In the genomic region with DNA sequence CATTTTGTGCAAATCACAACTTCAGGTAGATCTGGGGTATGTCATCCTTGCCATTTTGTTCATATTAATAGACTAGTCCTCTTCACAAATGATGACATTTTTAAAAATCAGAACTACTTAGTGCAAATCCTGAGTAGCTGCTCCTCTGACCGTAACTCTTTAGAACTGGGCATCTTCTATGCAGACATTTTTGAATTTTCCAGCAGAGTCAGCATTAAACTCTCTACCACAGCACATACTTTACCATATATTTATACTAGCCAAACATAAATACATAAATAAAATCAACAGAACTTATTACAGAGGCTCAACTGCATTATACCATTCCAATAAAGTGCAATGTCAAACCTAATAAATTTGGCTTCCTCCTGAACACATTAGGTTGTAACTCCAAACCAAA, we compare ENCODE assay signal across 37 cellular contexts. TPM values are rescaled to one million over a fixed set of nuclear protein-coding genes. Genes with fewer than 3 reads are reported as not detected.
"Had no signal": no experiment of that assay in that cellular context is flagged by ENCODE, and none has a peak within 500 bp of the region (broad histone marks: within the 10 kb centered on the region; RNA-seq: fewer than 3 reads in every experiment).

No MANE protein-coding gene starts in this region.

- ATAC-seq: activated naive CD4-positive, alpha-beta T cell treated with anti-CD3 and anti-CD28 coated beads, Interleukin-2, amount 50 U/mL, for 72 hours; activated naive CD8-positive, alpha-beta T cell treated with anti-CD3 and anti-CD28 coated beads, Interleukin-2, amount 50 U/mL, for 24 hours; activated T-cell treated with anti-CD3 and anti-CD28 coated beads, Interleukin-2, amount 50 U/mL, for 4 hours; activated T-cell treated with anti-CD3 and anti-CD28 coated beads, Interleukin-2, amount 50 U/mL, for 72 hours; activated T-helper 17 cell treated with anti-CD3 and anti-CD28 coated beads, Interleukin-2, amount 50 U/mL, for 72 hours; body of pancreas had no signal

- H3K4me3 ChIP-seq: adrenal gland, ascending aorta, body of pancreas, breast epithelium, cardiac muscle cell had no signal

- H3K27me3 ChIP-seq: ascending aorta, body of pancreas, brain microvascular endothelial cell had no signal

- FAIRE-seq: astrocyte, bronchial epithelial cell had no signal

- H3K9me3 ChIP-seq: adrenal gland, ascending aorta, body of pancreas, breast epithelium had no signal

- H3K36me3 ChIP-seq: adrenal gland, ascending aorta, brain microvascular endothelial cell, breast epithelium, cardiac muscle cell had no signal

- DNase-seq: activated effector memory CD4-positive, alpha-beta T cell treated with anti-CD3 and anti-CD28 coated beads, Interleukin-2, amount 50 U/mL, for 16 hours; activated effector memory CD4-positive, alpha-beta T cell treated with Interleukin-2 at 50 U/mL for 16 hours; activated gamma-delta T cell; activated gamma-delta T cell treated with Interleukin-2 at 50 U/mL for 16 hours; activated naive CD4-positive, alpha-beta T cell; activated naive CD4-positive, alpha-beta T cell treated with anti-CD3 and anti-CD28 coated beads for 36 hours; activated naive CD4-positive, alpha-beta T cell treated with anti-CD3 and anti-CD28 coated beads, Interleukin-2, amount 10 ng/mL, durations not matched to agents 7 days and 5 days; activated naive CD4-positive, alpha-beta T cell treated with anti-CD3 and anti-CD28 coated beads, Interleukin-2, amount 50 U/mL, for 16 hours; activated naive CD4-positive, alpha-beta T cell treated with Interleukin-2 at 50 U/mL for 16 hours; activated naive CD8-positive, alpha-beta T cell treated with anti-CD3 and anti-CD28 coated beads for 36 hours; activated naive CD8-positive, alpha-beta T cell treated with anti-CD3 and anti-CD28 coated beads, Interleukin-2, amount 10 ng/mL, durations not matched to agents 7 days and 5 days; activated naive CD8-positive, alpha-beta T cell treated with anti-CD3 and anti-CD28 coated beads, Interleukin-2, amount 50 U/mL, for 24 hours; activated T-cell treated with anti-CD3 and anti-CD28 coated beads, Interleukin-2, amount 50 U/mL, for 1 hour; activated T-cell treated with anti-CD3 and anti-CD28 coated beads, Interleukin-2, amount 50 U/mL, for 24 hours; activated T-cell treated with anti-CD3 and anti-CD28 coated beads, Interleukin-2, amount 50 U/mL, for 4 hours; activated T-cell treated with anti-CD3 and anti-CD28 coated beads, Interleukin-2, amount 50 U/mL, for 48 hours; activated T-cell treated with anti-CD3 and anti-CD28 coated beads, Interleukin-2, amount 50 U/mL, for 72 hours; adrenal gland; amniotic stem cell; amygdala; anterior cingulate cortex; aorta; body of pancreas; brain microvascular endothelial cell; caudate nucleus; central memory CD4-positive, alpha-beta T cell; cerebellar nuclear complex had no signal

- H3K27ac ChIP-seq: adrenal gland, ascending aorta, body of pancreas, brain microvascular endothelial cell, breast epithelium, cardiac muscle cell had no signal

- H3K4me1 ChIP-seq: adrenal gland, ascending aorta, breast epithelium had no signal

RNA-seq across cellular contexts. Expression of gene SLITRK2, which starts 4.5 kb away (rescaled TPM):
- total RNA-seq: activated naive CD4-positive, alpha-beta T cell treated with anti-CD3 and anti-CD28 coated beads for 36 hours; activated naive CD4-positive, alpha-beta T cell treated with anti-CD3 and anti-CD28 coated beads, Interleukin-2, amount 50 U/mL, for 72 hours; activated naive CD8-positive, alpha-beta T cell treated with anti-CD3 and anti-CD28 coated beads for 36 hours; activated naive CD8-positive, alpha-beta T cell treated with anti-CD3 and anti-CD28 coated beads, Interleukin-2, amount 10 ng/mL, durations not matched to agents 7 days and 5 days; activated T-cell treated with anti-CD3 and anti-CD28 coated beads, Interleukin-2, amount 50 U/mL, for 4 hours; activated T-cell treated with anti-CD3 and anti-CD28 coated beads, Interleukin-2, amount 50 U/mL, for 72 hours; activated T-helper 1 cell treated with anti-CD3 and anti-CD28 coated beads, Interleukin-12 subunit alpha, Interleukin-12 subunit beta, Interleukin-2, Interleukin-4 antibody, amounts not matched to agents 30 ng/mL and 10 ng/mL and 1 ng/mL, durations not matched to agents 14 hours and 24 hours and 36 hours; activated T-helper 17 cell treated with anti-CD3 and anti-CD28 coated beads, Interleukin-2, amount 50 U/mL, for 72 hours; activated T-helper 2 cell treated with anti-CD3 and anti-CD28 coated beads, Interferon-gamma antibody, Interleukin-2, Interleukin-4, amounts not matched to agents 10 μg/mL and 5 μg/mL and 100 μg/mL, durations not matched to agents 14 hours and 24 hours and 36 hours; ascending aorta; astrocyte; bronchial epithelial cell; chondrocyte had no signal
- polyA plus RNA-seq: cardiac muscle cell had no signal
